22 cellular contexts compared by ENCODE assay signal in genomic region chr7:70749831-70750230, GRCh38.
"Had no signal": no experiment of that assay in that cellular context is flagged by ENCODE, and none has a peak within 500 bp of the region (broad histone marks: within the 10 kb centered on the region; RNA-seq: fewer than 3 reads in every experiment).

No MANE protein-coding gene starts in this region.

- H3K9me3 Mint-ChIP-seq: mesothelial cell of epicardium; natural killer cell treated with Interleukin-12 subunit alpha and Interleukin-12 subunit beta and Interleukin-15 and Interleukin-18, amount 100 ng/mL, for 72 hours; neural crest cell had no signal

- H3K4me3 Mint-ChIP-seq: mesothelial cell of epicardium; naive thymus-derived CD4-positive, alpha-beta T cell; natural killer cell treated with Interleukin-12 subunit alpha and Interleukin-12 subunit beta and Interleukin-15 and Interleukin-18, amount 100 ng/mL, for 72 hours; neural crest cell; stimulated activated naive CD8-positive, alpha-beta T cell treated with anti-CD3 and anti-CD28 coated beads, Interleukin-15, Interleukin-2, amounts not matched to agents 100 ng/mL and 50 ng/mL, for 24 hours had no signal

- ATAC-seq: heart right ventricle; naive thymus-derived CD4-positive, alpha-beta T cell; natural killer cell treated with Interleukin-12 subunit alpha and Interleukin-12 subunit beta and Interleukin-15 and Interleukin-18, amount 100 ng/mL, for 72 hours; pancreas; right cardiac atrium; upper lobe of right lung had no signal

- DNase-seq: heart right ventricle; islet precursor cell; left ventricle myocardium inferior; mesendoderm; naive thymus-derived CD4-positive, alpha-beta T cell; nucleus accumbens; pancreas; posterior cingulate gyrus; retina; right cardiac atrium; small intestine; spleen; stimulated activated CD4-positive, alpha-beta T cell treated with anti-CD3 and anti-CD28 coated beads, Interleukin-4, amount 100 ng/mL, for 4 hours; stimulated activated CD8-positive, alpha-beta memory T cell treated with anti-CD3 and anti-CD28 coated beads, Interleukin-4, amount 100 ng/mL, for 48 hours; stimulated activated naive CD4-positive, alpha-beta T cell; tibial artery; trophoblast cell; upper lobe of right lung had no signal

- H3K27ac Mint-ChIP-seq: mesothelial cell of epicardium; naive thymus-derived CD4-positive, alpha-beta T cell; stimulated activated naive CD8-positive, alpha-beta T cell treated with anti-CD3 and anti-CD28 coated beads, Interleukin-15, Interleukin-2, amounts not matched to agents 100 ng/mL and 50 ng/mL, for 24 hours had no signal

- H3K36me3 Mint-ChIP-seq: naive thymus-derived CD4-positive, alpha-beta T cell; natural killer cell treated with Interleukin-12 subunit alpha and Interleukin-12 subunit beta and Interleukin-15 and Interleukin-18, amount 100 ng/mL, for 72 hours had no signal

- H3K27me3 Mint-ChIP-seq: naive thymus-derived CD4-positive, alpha-beta T cell; natural killer cell treated with Interleukin-12 subunit alpha and Interleukin-12 subunit beta and Interleukin-15 and Interleukin-18, amount 100 ng/mL, for 72 hours; stimulated activated naive CD8-positive, alpha-beta T cell treated with anti-CD3 and anti-CD28 coated beads, Interleukin-15, Interleukin-2, amounts not matched to agents 100 ng/mL and 50 ng/mL, for 24 hours had no signal

- H3K4me1 Mint-ChIP-seq: mesothelial cell of epicardium had no signal
